ENCODE assay signal across 32 cellular contexts in the genomic region with DNA sequence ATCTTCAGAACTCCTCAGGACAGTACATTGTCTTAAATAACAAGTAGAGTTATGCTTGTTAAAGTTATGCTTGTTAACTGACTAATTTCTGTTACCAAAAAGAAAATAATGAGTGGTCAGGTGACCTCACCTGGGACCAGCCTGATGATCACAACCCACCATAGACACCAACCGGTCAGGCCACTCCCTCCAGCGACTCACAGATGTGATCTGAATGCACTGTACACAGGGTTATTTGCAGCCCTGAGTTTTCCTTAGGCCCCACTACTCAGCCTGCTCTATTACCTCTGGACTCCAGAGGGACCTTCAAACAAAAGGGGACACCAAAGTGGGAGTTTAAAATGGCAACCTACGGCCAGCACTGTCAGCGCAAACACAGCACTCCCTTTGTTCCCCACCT. TPM values are rescaled to one million over a fixed set of nuclear protein-coding genes. Genes with fewer than 3 reads are reported as not detected.
DNase-seq lines count a peak whose midpoint lies in the region; TF ChIP-seq lines count a peak whose summit lies in the region.
"Had no signal": no experiment of that assay in that cellular context is flagged by ENCODE, and none has a peak within 500 bp of the region (broad histone marks: within the 10 kb centered on the region; RNA-seq: fewer than 3 reads in every experiment).

No MANE protein-coding gene starts in this region.

- WGBS in trophoblast cell (ENCODE audit: extremely low coverage, insufficient coverage, insufficient read length): no CpG with 5 or more reads among the region's 4 CpGs

- no peaks in the 10 kb centered on the region for H3K9me3 Mint-ChIP-seq in activated CD4-positive, alpha-beta T cell treated with anti-CD3 and anti-CD28 coated beads, Interleukin-2, amount 10 ng/mL, durations not matched to agents 24 days and 14 days
- peaks cover 2% of the 10 kb centered on the region for H3K9me3 Mint-ChIP-seq in chondrocyte (ENCODE audit: low read depth)
- H3K9me3 Mint-ChIP-seq: activated naive CD8-positive, alpha-beta T cell treated with anti-CD3 and anti-CD28 coated beads for 36 hours; dendritic cell treated with granulocyte-macrophage colony-stimulating factor and Interleukin-4, amounts not matched to agents 40 ng/mL and 50 ng/mL, for 4 days; natural killer cell treated with Interleukin-12 subunit alpha and Interleukin-12 subunit beta and Interleukin-15 and Interleukin-18, amount 100 ng/mL, for 72 hours; stimulated activated naive CD8-positive, alpha-beta T cell treated with anti-CD3 and anti-CD28 coated beads, Interleukin-15, Interleukin-2, amounts not matched to agents 100 ng/mL and 50 ng/mL, for 24 hours; T-helper 2 cell treated with Interferon-gamma antibody and Interleukin-4, amounts not matched to agents 5 μg/mL and 100 μg/mL, for 36 hours had no signal

- no peaks in the 10 kb centered on the region for H3K36me3 Mint-ChIP-seq in activated CD4-positive, alpha-beta T cell treated with anti-CD3 and anti-CD28 coated beads, Interleukin-2, amount 10 ng/mL, durations not matched to agents 24 days and 14 days (ENCODE audit: low read depth)
- H3K36me3 Mint-ChIP-seq in chondrocyte (ENCODE audit: low read depth): peaks cover 4% of the 10 kb centered on the region
- H3K36me3 Mint-ChIP-seq: natural killer cell treated with Interleukin-12 subunit alpha and Interleukin-12 subunit beta and Interleukin-15 and Interleukin-18, amount 100 ng/mL, for 72 hours had no signal

- H3K9ac ChIP-seq in HUES6 (ENCODE audit: low read length) (no peak overlapping the region), trophoblast cell (ENCODE audit: low read length) (no peak overlapping the region)
- H3K9ac ChIP-seq: KMS-11 had no signal

- H3K27ac ChIP-seq in HUES6 (ENCODE audit: low read depth, low read length) (peak overlapping the region; percentile 22; the same call in 1 of the 2 replicates), trophoblast cell (ENCODE audit: low read depth, low read length) (no peak overlapping the region)
- H3K27ac ChIP-seq: C4-2B, gastrocnemius medialis, KMS-11, Peyer's patch, thoracic aorta had no signal

- TF ChIP-seq CTCF in chondrocyte (IDR thresholded peaks at IDR 0.05): no peak

- peak; percentile 11 for DNase-seq in activated CD4-positive, alpha-beta T cell treated with anti-CD3 and anti-CD28 coated beads for 48 hours
- no peak for DNase-seq in activated CD4-positive, alpha-beta T cell treated with anti-CD3 and anti-CD28 coated beads, Interleukin-2, amount 10 ng/mL, durations not matched to agents 24 days and 14 days
- no peak for DNase-seq in chondrocyte (ENCODE audit: low spot score)
- DNase-seq in trophoblast cell: no peak
- no peak for DNase-seq in NCI-H510A (lab: John Stamatoyannopoulos, UW)
- no peak for DNase-seq in NCI-H187 (lab: John Stamatoyannopoulos, UW)
- no peak for DNase-seq in DMS79 treated with DMSO at 0.1 percent for 48 hours (lab: John Stamatoyannopoulos, UW)
- DNase-seq: 8988T; activated CD4-positive, alpha-beta T cell treated with anti-CD3 and anti-CD28 coated beads for 1 hour; activated gamma-delta T cell; activated naive CD8-positive, alpha-beta T cell treated with anti-CD3 and anti-CD28 coated beads for 36 hours; aorta; caudate nucleus; COR-L47; DND-41; gastrocnemius medialis; GOT3; left cardiac atrium; NCI-H1417; NCI-H2029 treated with DMSO at 0.1 percent for 48 hours; NCI-H226; Peyer's patch; SIG-M5 had no signal

- no peak overlapping the region for H2AFZ ChIP-seq in trophoblast cell (ENCODE audit: insufficient read depth, low read length, poor library complexity)

- H3K79me1 ChIP-seq in trophoblast cell (ENCODE audit: low read length): no peaks in the 10 kb centered on the region

- H4K8ac ChIP-seq in trophoblast cell (ENCODE audit: low read depth, low read length): no peak overlapping the region

- no peak overlapping the region for H2BK12ac ChIP-seq in trophoblast cell (ENCODE audit: low read length)

- intact Hi-C loops in activated CD4-positive, alpha-beta T cell treated with anti-CD3 and anti-CD28 coated beads, Interleukin-2, amount 10 ng/mL, durations not matched to agents 24 days and 14 days (cut with micrococcal nuclease): no loop called here

- H4K91ac ChIP-seq in trophoblast cell (ENCODE audit: low read depth, low read length): no peak overlapping the region

- H3K79me2 ChIP-seq in trophoblast cell (ENCODE audit: control insufficient read depth, insufficient read depth, low read length, poor library complexity): no peaks in the 10 kb centered on the region

- H4K12ac ChIP-seq in trophoblast cell (ENCODE audit: low read depth, low read length): peak overlapping the region; percentile 56

- H2AK5ac ChIP-seq in trophoblast cell (ENCODE audit: low read length): no peak overlapping the region

- no peak overlapping the region for H3K4me3 Mint-ChIP-seq in activated CD4-positive, alpha-beta T cell treated with anti-CD3 and anti-CD28 coated beads, Interleukin-2, amount 10 ng/mL, durations not matched to agents 24 days and 14 days
- no peak overlapping the region for H3K4me3 Mint-ChIP-seq in chondrocyte (ENCODE audit: unreplicated experiment)
- H3K4me3 Mint-ChIP-seq: activated naive CD8-positive, alpha-beta T cell treated with anti-CD3 and anti-CD28 coated beads for 36 hours; dendritic cell treated with granulocyte-macrophage colony-stimulating factor and Interleukin-4, amounts not matched to agents 40 ng/mL and 50 ng/mL, for 4 days; natural killer cell treated with Interleukin-12 subunit alpha and Interleukin-12 subunit beta and Interleukin-15 and Interleukin-18, amount 100 ng/mL, for 72 hours; stimulated activated naive CD8-positive, alpha-beta T cell treated with anti-CD3 and anti-CD28 coated beads, Interleukin-15, Interleukin-2, amounts not matched to agents 100 ng/mL and 50 ng/mL, for 24 hours; T-helper 2 cell treated with Interferon-gamma antibody and Interleukin-4, amounts not matched to agents 5 μg/mL and 100 μg/mL, for 36 hours had no signal

- H3K4me2 ChIP-seq in trophoblast cell (ENCODE audit: low read length): no peak overlapping the region
- H3K4me2 ChIP-seq: KMS-11 had no signal

- H3K4me1 Mint-ChIP-seq in activated CD4-positive, alpha-beta T cell treated with anti-CD3 and anti-CD28 coated beads, Interleukin-2, amount 10 ng/mL, durations not matched to agents 24 days and 14 days: no peaks in the 10 kb centered on the region
- peaks cover 47% of the 10 kb centered on the region for H3K4me1 Mint-ChIP-seq in chondrocyte (ENCODE audit: low read depth)
- H3K4me1 Mint-ChIP-seq: activated naive CD8-positive, alpha-beta T cell treated with anti-CD3 and anti-CD28 coated beads for 36 hours had no signal

- H2BK5ac ChIP-seq in trophoblast cell (ENCODE audit: low read depth, low read length, poor library complexity): no peak overlapping the region

- no peak overlapping the region for H3K4ac ChIP-seq in trophoblast cell (ENCODE audit: low read depth, low read length)

- H3K9me3 ChIP-seq in HUES6 (ENCODE audit: control insufficient read depth, insufficient read depth, low read depth, low read length) (no peaks in the 10 kb centered on the region), trophoblast cell (ENCODE audit: insufficient read depth, low read depth, low read length) (no peaks in the 10 kb centered on the region)
- H3K9me3 ChIP-seq: gastrocnemius medialis, Peyer's patch, thoracic aorta had no signal

- H3K27me3 Mint-ChIP-seq in activated CD4-positive, alpha-beta T cell treated with anti-CD3 and anti-CD28 coated beads, Interleukin-2, amount 10 ng/mL, durations not matched to agents 24 days and 14 days: no peaks in the 10 kb centered on the region
- no peaks in the 10 kb centered on the region for H3K27me3 Mint-ChIP-seq in chondrocyte (ENCODE audit: low read depth)
- H3K27me3 Mint-ChIP-seq: activated naive CD8-positive, alpha-beta T cell treated with anti-CD3 and anti-CD28 coated beads for 36 hours; dendritic cell treated with granulocyte-macrophage colony-stimulating factor and Interleukin-4, amounts not matched to agents 40 ng/mL and 50 ng/mL, for 4 days; natural killer cell treated with Interleukin-12 subunit alpha and Interleukin-12 subunit beta and Interleukin-15 and Interleukin-18, amount 100 ng/mL, for 72 hours; stimulated activated naive CD8-positive, alpha-beta T cell treated with anti-CD3 and anti-CD28 coated beads, Interleukin-15, Interleukin-2, amounts not matched to agents 100 ng/mL and 50 ng/mL, for 24 hours had no signal

- no peak overlapping the region for H3K27ac Mint-ChIP-seq in activated CD4-positive, alpha-beta T cell treated with anti-CD3 and anti-CD28 coated beads, Interleukin-2, amount 10 ng/mL, durations not matched to agents 24 days and 14 days
- peak overlapping the region; percentile 68 for H3K27ac Mint-ChIP-seq in chondrocyte (ENCODE audit: unreplicated experiment)
- H3K27ac Mint-ChIP-seq: activated naive CD8-positive, alpha-beta T cell treated with anti-CD3 and anti-CD28 coated beads for 36 hours; dendritic cell treated with granulocyte-macrophage colony-stimulating factor and Interleukin-4, amounts not matched to agents 40 ng/mL and 50 ng/mL, for 4 days; natural killer cell treated with Interleukin-12 subunit alpha and Interleukin-12 subunit beta and Interleukin-15 and Interleukin-18, amount 100 ng/mL, for 72 hours; stimulated activated naive CD8-positive, alpha-beta T cell treated with anti-CD3 and anti-CD28 coated beads, Interleukin-15, Interleukin-2, amounts not matched to agents 100 ng/mL and 50 ng/mL, for 24 hours; T-helper 2 cell treated with Interferon-gamma antibody and Interleukin-4, amounts not matched to agents 5 μg/mL and 100 μg/mL, for 36 hours had no signal

- H2BK120ac ChIP-seq in trophoblast cell (ENCODE audit: insufficient read depth, low read length, poor library complexity): no peak overlapping the region

- H3K36me3 ChIP-seq in HUES6 (ENCODE audit: control insufficient read depth, insufficient read depth, low read length) (no peaks in the 10 kb centered on the region), trophoblast cell (ENCODE audit: control insufficient read depth in 1 of 2, insufficient read depth in 2 of 2, low read length in 2 of 2) (no peaks in the 10 kb centered on the region)
- H3K36me3 ChIP-seq: gastrocnemius medialis, Peyer's patch, thoracic aorta had no signal

- H3K4me3 ChIP-seq in HUES6 (ENCODE audit: low read depth, low read length): no peak overlapping the region
- no peak overlapping the region for H3K4me3 ChIP-seq in trophoblast cell (ENCODE audit: low read depth, low read length)
- H3K4me3 ChIP-seq: gastrocnemius medialis, lung, Peyer's patch, thoracic aorta had no signal

- no peak overlapping the region for H3K14ac ChIP-seq in trophoblast cell (ENCODE audit: low read length)

- H3K4me1 ChIP-seq in HUES6 (ENCODE audit: control insufficient read depth, insufficient read depth, low read length): peaks cover 39% of the 10 kb centered on the region
- H3K4me1 ChIP-seq in trophoblast cell (ENCODE audit: control insufficient read depth in 1 of 2, insufficient read depth in 2 of 2, low read length in 2 of 2): peaks cover 4 to 7% of the 10 kb centered on the region in 2 experiments
- H3K4me1 ChIP-seq: gastrocnemius medialis, Peyer's patch had no signal

- no peak overlapping the region for H3K18ac ChIP-seq in trophoblast cell (ENCODE audit: low read length)

- no peaks in the 10 kb centered on the region for H3K27me3 ChIP-seq in HUES6 (ENCODE audit: control insufficient read depth, insufficient read depth, low read length)
- H3K27me3 ChIP-seq in trophoblast cell (ENCODE audit: insufficient read depth, low read length): no peaks in the 10 kb centered on the region
- H3K27me3 ChIP-seq: gastrocnemius medialis, Peyer's patch had no signal

- H3K23ac ChIP-seq in trophoblast cell (ENCODE audit: low read length): no peak overlapping the region

RNA-seq across cellular contexts. Expression of a gene that starts 55.3 kb away (rescaled TPM):
- total RNA-seq in activated CD4-positive, alpha-beta T cell treated with anti-CD3 and anti-CD28 coated beads, Interleukin-2, amount 10 ng/mL, durations not matched to agents 24 days and 14 days: 11.5 and 12.4 TPM in 2 replicates
- 42.6 to 45.1 TPM (median 45.0 TPM) in 3 replicates for total RNA-seq in chondrocyte
- polyA plus RNA-seq in trophoblast cell (2013): 11.9 and 12.0 TPM in 2 replicates
